29 cellular contexts compared by ENCODE assay signal in the genomic region with DNA sequence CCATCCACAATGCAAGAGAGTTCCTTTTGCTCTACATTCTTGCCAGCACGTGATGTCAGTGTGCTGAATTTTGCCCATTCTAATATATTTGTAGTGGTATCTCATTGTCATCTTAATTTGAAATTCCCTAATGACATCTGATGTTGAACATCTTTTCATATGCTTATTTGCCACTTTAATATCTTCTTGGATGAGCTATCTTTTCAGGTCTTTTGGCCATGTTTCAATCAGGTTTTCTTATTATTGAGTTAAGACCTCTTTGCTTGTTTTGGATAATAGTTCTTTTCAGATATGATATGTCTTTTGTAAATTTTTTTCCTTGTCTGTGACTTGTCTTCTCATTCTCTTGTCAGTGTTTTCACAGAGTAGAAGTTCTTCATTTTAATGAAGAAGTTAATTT.
"Had no signal": no experiment of that assay in that cellular context is flagged by ENCODE, and none has a peak within 500 bp of the region (broad histone marks: within the 10 kb centered on the region; RNA-seq: fewer than 3 reads in every experiment).

No MANE protein-coding gene starts in this region.

- H3K9me3 ChIP-seq: stomach, suprapubic skin, testis, thoracic aorta, thyroid gland, tibial artery, tibial nerve, transverse colon, upper lobe of left lung, upper lobe of right lung, uterus, vagina had no signal

- H3K4me1 ChIP-seq: suprapubic skin, testis, tibial artery, tibial nerve, upper lobe of left lung, upper lobe of right lung, uterus, vagina had no signal

- H3K27me3 ChIP-seq: stomach, suprapubic skin, testis, thyroid gland, tibial artery, tibial nerve, transverse colon, upper lobe of left lung, upper lobe of right lung, uterus, vagina had no signal

- H3K27ac ChIP-seq: stomach, suprapubic skin, testis, thoracic aorta, thyroid gland, tibial artery, tibial nerve, transverse colon, upper lobe of left lung, upper lobe of right lung, uterus, vagina had no signal

- H3K27ac Mint-ChIP-seq: stimulated activated effector memory CD8-positive, alpha-beta T cell treated with anti-CD3 and anti-CD28 coated beads, Interleukin-12 subunit alpha, Interleukin-12 subunit beta, amount 100 ng/mL, for 72 hours; stimulated activated memory B cell treated with anti-CD40 and anti-IgM and Interleukin-4, amounts not matched to agents 10 μg/mL and 1 μg/mL and 100 μg/mL, for 72 hours; stimulated activated naive B cell treated with anti-CD40 and anti-IgM and Interleukin-4, amounts not matched to agents 10 μg/mL and 1 μg/mL and 100 μg/mL, for 72 hours; stimulated activated naive CD8-positive, alpha-beta T cell treated with anti-CD3 and anti-CD28 coated beads, Interleukin-15, amount 100 ng/mL, for 72 hours; stimulated activated naive CD8-positive, alpha-beta T cell treated with anti-CD3 and anti-CD28 coated beads, Interleukin-15, Interleukin-2, amounts not matched to agents 100 ng/mL and 50 ng/mL, for 24 hours; type B pancreatic cell had no signal

- H3K9me3 Mint-ChIP-seq: stimulated activated effector memory CD8-positive, alpha-beta T cell treated with anti-CD3 and anti-CD28 coated beads, Interleukin-12 subunit alpha, Interleukin-12 subunit beta, amount 100 ng/mL, for 72 hours; stimulated activated memory B cell treated with anti-CD40 and anti-IgM and Interleukin-4, amounts not matched to agents 10 μg/mL and 1 μg/mL and 100 μg/mL, for 72 hours; stimulated activated naive B cell treated with anti-CD40 and anti-IgM and Interleukin-4, amounts not matched to agents 10 μg/mL and 1 μg/mL and 100 μg/mL, for 72 hours; stimulated activated naive CD8-positive, alpha-beta T cell treated with anti-CD3 and anti-CD28 coated beads, Interleukin-15, amount 100 ng/mL, for 72 hours; stimulated activated naive CD8-positive, alpha-beta T cell treated with anti-CD3 and anti-CD28 coated beads, Interleukin-15, Interleukin-2, amounts not matched to agents 100 ng/mL and 50 ng/mL, for 24 hours had no signal

- H3K4me3 ChIP-seq: stomach, suprapubic skin, testis, thoracic aorta, thyroid gland, tibial artery, tibial nerve, transverse colon, upper lobe of left lung, upper lobe of right lung, uterus, vagina had no signal

- DNase-seq: stimulated activated CD4-positive, alpha-beta T cell treated with anti-CD3 and anti-CD28 coated beads, Interleukin-2, amount 100 ng/mL, for 48 hours; stimulated activated CD4-positive, alpha-beta T cell treated with anti-CD3 and anti-CD28 coated beads, Interleukin-4, amount 100 ng/mL, for 1 hour; stimulated activated CD4-positive, alpha-beta T cell treated with anti-CD3 and anti-CD28 coated beads, Interleukin-4, amount 100 ng/mL, for 24 hours; stimulated activated CD4-positive, alpha-beta T cell treated with anti-CD3 and anti-CD28 coated beads, Interleukin-4, amount 100 ng/mL, for 4 hours; stimulated activated CD8-positive, alpha-beta memory T cell treated with anti-CD3 and anti-CD28 coated beads, Interleukin-4, amount 100 ng/mL, for 48 hours; stimulated activated naive B cell treated with anti-CD40 and anti-IgM and Interleukin-4, amounts not matched to agents 10 μg/mL and 1 μg/mL and 100 μg/mL, for 72 hours; stimulated activated naive CD4-positive, alpha-beta T cell; stimulated activated naive CD4-positive, alpha-beta T cell treated with Interleukin-2 at 50 U/mL for 16 hours; stimulated activated naive CD8-positive, alpha-beta T cell treated with anti-CD3 and anti-CD28 coated beads, Interleukin-15, amount 100 ng/mL, for 72 hours; stimulated activated naive CD8-positive, alpha-beta T cell treated with anti-CD3 and anti-CD28 coated beads, Interleukin-15, Interleukin-2, amounts not matched to agents 100 U/mL and 50 U/mL, for 24 hours; stomach; substantia nigra; testis; thyroid gland; tibial artery; transverse colon; trophoblast cell; upper lobe of left lung; upper lobe of right lung; uterus had no signal

- H3K36me3 Mint-ChIP-seq: stimulated activated effector memory CD8-positive, alpha-beta T cell treated with anti-CD3 and anti-CD28 coated beads, Interleukin-12 subunit alpha, Interleukin-12 subunit beta, amount 100 ng/mL, for 72 hours; stimulated activated memory B cell treated with anti-CD40 and anti-IgM and Interleukin-4, amounts not matched to agents 10 μg/mL and 1 μg/mL and 100 μg/mL, for 72 hours; stimulated activated naive B cell treated with anti-CD40 and anti-IgM and Interleukin-4, amounts not matched to agents 10 μg/mL and 1 μg/mL and 100 μg/mL, for 72 hours; type B pancreatic cell had no signal

- FAIRE-seq: urothelium cell line had no signal

- H3K4me3 Mint-ChIP-seq: stimulated activated effector memory CD8-positive, alpha-beta T cell treated with anti-CD3 and anti-CD28 coated beads, Interleukin-12 subunit alpha, Interleukin-12 subunit beta, amount 100 ng/mL, for 72 hours; stimulated activated memory B cell treated with anti-CD40 and anti-IgM and Interleukin-4, amounts not matched to agents 10 μg/mL and 1 μg/mL and 100 μg/mL, for 72 hours; stimulated activated naive B cell treated with anti-CD40 and anti-IgM and Interleukin-4, amounts not matched to agents 10 μg/mL and 1 μg/mL and 100 μg/mL, for 72 hours; stimulated activated naive CD8-positive, alpha-beta T cell treated with anti-CD3 and anti-CD28 coated beads, Interleukin-15, amount 100 ng/mL, for 72 hours; stimulated activated naive CD8-positive, alpha-beta T cell treated with anti-CD3 and anti-CD28 coated beads, Interleukin-15, Interleukin-2, amounts not matched to agents 100 ng/mL and 50 ng/mL, for 24 hours; type B pancreatic cell had no signal

- H3K27me3 Mint-ChIP-seq: stimulated activated memory B cell treated with anti-CD40 and anti-IgM and Interleukin-4, amounts not matched to agents 10 μg/mL and 1 μg/mL and 100 μg/mL, for 72 hours; stimulated activated naive B cell treated with anti-CD40 and anti-IgM and Interleukin-4, amounts not matched to agents 10 μg/mL and 1 μg/mL and 100 μg/mL, for 72 hours; stimulated activated naive CD8-positive, alpha-beta T cell treated with anti-CD3 and anti-CD28 coated beads, Interleukin-15, Interleukin-2, amounts not matched to agents 100 ng/mL and 50 ng/mL, for 24 hours; type B pancreatic cell had no signal

- H3K36me3 ChIP-seq: stomach, suprapubic skin, thoracic aorta, thyroid gland, tibial artery, tibial nerve, transverse colon, upper lobe of left lung, upper lobe of right lung, uterus, vagina had no signal

- ATAC-seq: stimulated activated effector memory CD8-positive, alpha-beta T cell treated with anti-CD3 and anti-CD28 coated beads, Interleukin-12 subunit alpha, Interleukin-12 subunit beta, amount 100 ng/mL, for 72 hours; stimulated activated memory B cell treated with anti-CD40 and anti-IgM and Interleukin-4, amounts not matched to agents 10 μg/mL and 1 μg/mL and 100 μg/mL, for 72 hours; stimulated activated naive B cell treated with anti-CD40 and anti-IgM and Interleukin-4, amounts not matched to agents 10 μg/mL and 1 μg/mL and 100 μg/mL, for 72 hours; stimulated activated naive CD8-positive, alpha-beta T cell treated with anti-CD3 and anti-CD28 coated beads, Interleukin-15, amount 100 ng/mL, for 72 hours; stimulated activated naive CD8-positive, alpha-beta T cell treated with anti-CD3 and anti-CD28 coated beads, Interleukin-15, Interleukin-2, amounts not matched to agents 100 U/mL and 50 U/mL, for 24 hours; upper lobe of right lung had no signal
